In genomic region chr13:97347255-97347653, GRCh38 we compare ENCODE assay signal across 17 cellular contexts.
DNase-seq lines count a peak whose midpoint lies in the region; ATAC-seq and TF ChIP-seq lines count a peak whose summit lies in the region.
"Had no signal": no experiment of that assay in that cellular context is flagged by ENCODE, and none has a peak within 500 bp of the region (broad histone marks: within the 10 kb centered on the region; RNA-seq: fewer than 3 reads in every experiment).

No MANE protein-coding gene starts in this region.

- no peaks in the 10 kb centered on the region for H3K27me3 Mint-ChIP-seq in glutamatergic neuron (ENCODE audit: unreplicated experiment)
- H3K27me3 Mint-ChIP-seq: CD4-positive, alpha-beta memory T cell had no signal

- H3K36me3 ChIP-seq in H7 (replicated peaks; ENCODE audit: control insufficient read depth, insufficient read depth, low read length) (no peaks in the 10 kb centered on the region), HUES64 (ENCODE audit: insufficient read depth, low read length) (no peaks in the 10 kb centered on the region)

- no peak overlapping the region for H3K27ac Mint-ChIP-seq in glutamatergic neuron (ENCODE audit: unreplicated experiment)
- H3K27ac Mint-ChIP-seq: CD4-positive, alpha-beta memory T cell had no signal

- H3K9ac ChIP-seq in HUES64 (ENCODE audit: low read depth, low read length) = no peak overlapping the region
- H3K9ac ChIP-seq: BLaER1 had no signal

- DNase-seq in H7 = peak; percentile 13
- DNase-seq in dorsolateral prefrontal cortex = no peak
- DNase-seq in substantia nigra (lab: John Stamatoyannopoulos, UW) = no peak
- DNase-seq in glutamatergic neuron = no peak
- DNase-seq: 8988T; CD4-positive, alpha-beta memory T cell; DMS153; DMS79; GF-D8; HCEC 1CT; IMR-90 had no signal

- H3K4me1 Mint-ChIP-seq in glutamatergic neuron (ENCODE audit: low read depth, unreplicated experiment) = no peaks in the 10 kb centered on the region
- H3K4me1 Mint-ChIP-seq: CD14-positive monocyte had no signal

- H3K4me3 Mint-ChIP-seq in glutamatergic neuron (ENCODE audit: unreplicated experiment) = no peak overlapping the region
- H3K4me3 Mint-ChIP-seq: CD14-positive monocyte; CD4-positive, alpha-beta memory T cell had no signal

- H3K9me3 Mint-ChIP-seq in glutamatergic neuron (ENCODE audit: unreplicated experiment) = peaks cover 4% of the 10 kb centered on the region
- H3K9me3 Mint-ChIP-seq: CD4-positive, alpha-beta memory T cell had no signal

- TF ChIP-seq CTCF in dorsolateral prefrontal cortex (IDR thresholded peaks at IDR 0.05 in 54 of 56, conservative IDR thresholded peaks at IDR 0.05 in 2 of 56; ENCODE audit: low read depth in 1 of 56, partially characterized antibody in 56 of 56) (no peak), glutamatergic neuron (IDR thresholded peaks at IDR 0.05; ENCODE audit: partially characterized antibody, unreplicated experiment) (no peak)

- H3K27me3 ChIP-seq in H7 (ENCODE audit: control insufficient read depth, insufficient read depth, low read length) = no peaks in the 10 kb centered on the region
- peaks cover 23% of the 10 kb centered on the region; the same call in 1 of the 2 replicates for H3K27me3 ChIP-seq in HUES64 (ENCODE audit: insufficient read depth, low read length)
- no peaks in the 10 kb centered on the region for H3K27me3 ChIP-seq in dorsolateral prefrontal cortex
- H3K27me3 ChIP-seq: BLaER1 had no signal

- 82% methylated on average over 7 of the region's 7 CpGs for WGBS in HUES64

- H3K27ac ChIP-seq in HUES64 (ENCODE audit: low read depth, low read length) (no peak overlapping the region), dorsolateral prefrontal cortex (peak overlapping the region in 39 of 59 donors; percentile 0 to 89 (median 44)), substantia nigra (ENCODE audit: low read depth, low read length, poor library complexity, severe bottlenecking) (peak overlapping the region; percentile 9)
- H3K27ac ChIP-seq: BLaER1 had no signal

- peaks cover 17% of the 10 kb centered on the region for H3K36me3 Mint-ChIP-seq in glutamatergic neuron (ENCODE audit: unreplicated experiment)

- no peaks in the 10 kb centered on the region for H3K4me1 ChIP-seq in HUES64 (ENCODE audit: insufficient read depth, low read length)
- H3K4me1 ChIP-seq: BLaER1 had no signal

- H3K4me3 ChIP-seq in H7 (ENCODE audit: insufficient read depth, low read depth, low read length) (no peak overlapping the region), HUES64 (ENCODE audit: low read length) (peak overlapping the region; percentile 35; the same call in 1 of the 2 replicates), dorsolateral prefrontal cortex (no peak overlapping the region)
- H3K4me3 ChIP-seq: BLaER1, K562 had no signal

- intact Hi-C loops in dorsolateral prefrontal cortex (cut with DNase I) = no loop called here

- ATAC-seq in HG03159 (IDR thresholded peaks at IDR 0.05; ENCODE audit: unreplicated experiment) (no peak), GM19467 (IDR thresholded peaks at IDR 0.05; ENCODE audit: unreplicated experiment) (no peak)
- ATAC-seq: K562 had no signal

- H3K9me3 ChIP-seq in HUES64 (ENCODE audit: insufficient read depth, low read depth, low read length) = no peaks in the 10 kb centered on the region
